Comparison of ENCODE assay signal across 25 cellular contexts in genomic region chr16:5557448-5557847, GRCh38.
"Had no signal": no experiment of that assay in that cellular context is flagged by ENCODE, and none has a peak within 500 bp of the region (broad histone marks: within the 10 kb centered on the region; RNA-seq: fewer than 3 reads in every experiment).

No MANE protein-coding gene starts in this region.

- FAIRE-seq: endometrium, islet of Langerhans, keratinocyte had no signal

- H3K4me1 ChIP-seq: colonic mucosa, esophagus squamous epithelium, gastrocnemius medialis, heart right ventricle, left lung had no signal

- DNase-seq: colonic mucosa; cortex of kidney; effector CD8-positive, alpha-beta T cell; effector memory CD8-positive, alpha-beta T cell; erythroblast; esophagus squamous epithelium; foreskin fibroblast; foreskin melanocyte; gastrocnemius medialis; glutamatergic neuron; head of caudate nucleus; heart right ventricle; hippocampal formation; left cardiac atrium; left lung; left ventricle myocardium superior; mammary epithelial cell; midbrain; naive thymus-derived CD4-positive, alpha-beta T cell had no signal

- ATAC-seq: effector memory CD8-positive, alpha-beta T cell; esophagus mucosa; gastrocnemius medialis; heart right ventricle; left cardiac atrium; left lung; left ventricle myocardium superior; naive thymus-derived CD4-positive, alpha-beta T cell had no signal

- H3K27ac ChIP-seq: colonic mucosa, epithelial cell of prostate, esophagus squamous epithelium, gastrocnemius medialis, heart right ventricle, left lung had no signal

- H3K27me3 ChIP-seq: colonic mucosa, esophagus squamous epithelium, gastrocnemius medialis, left lung had no signal

- H3K9me3 ChIP-seq: colonic mucosa, esophagus squamous epithelium, gastrocnemius medialis had no signal

- H3K4me3 ChIP-seq: colonic mucosa, esophagus squamous epithelium, gastrocnemius medialis, heart right ventricle, left lung, lung had no signal

- H3K36me3 ChIP-seq: colonic mucosa, esophagus squamous epithelium, gastrocnemius medialis, heart right ventricle, left lung had no signal
